11 cellular contexts compared by ENCODE assay signal in the genomic region with DNA sequence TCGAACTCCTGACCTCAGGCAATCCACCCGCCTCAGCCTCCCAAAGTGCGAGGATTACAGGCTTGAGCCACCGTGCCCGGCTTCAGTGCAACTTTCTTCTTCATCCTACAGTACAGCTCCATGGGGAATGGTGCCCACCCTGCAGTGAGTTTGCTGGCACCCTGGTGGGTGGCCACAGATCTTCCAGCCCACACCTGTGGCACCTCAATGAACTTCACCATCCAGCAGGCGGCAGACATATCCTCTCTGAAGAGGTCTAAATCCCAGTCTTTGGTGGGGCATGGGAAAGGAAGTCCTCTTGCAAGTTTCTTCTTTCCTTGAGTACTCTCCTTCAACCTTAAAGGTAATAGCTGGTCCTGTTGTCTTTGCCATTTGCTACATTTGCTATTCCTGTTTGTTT. TPM values are rescaled to one million over a fixed set of nuclear protein-coding genes. Genes with fewer than 3 reads are reported as not detected.
A peak's percentile ranks its signal among the peaks of the same experiment; 100 is the strongest.
DNase-seq lines count a peak whose midpoint lies in the region; ATAC-seq and TF ChIP-seq lines count a peak whose summit lies in the region.
"Had no signal": no experiment of that assay in that cellular context is flagged by ENCODE, and none has a peak within 500 bp of the region (broad histone marks: within the 10 kb centered on the region; RNA-seq: fewer than 3 reads in every experiment).

No MANE protein-coding gene starts in this region.

- peak overlapping the region; percentile 50; the same call in 1 of the 2 replicates for H3K4me2 ChIP-seq in KMS-11

- H4K20me1 ChIP-seq in KMS-11 (ENCODE audit: insufficient read depth): no peaks in the 10 kb centered on the region

- peaks cover 17% of the 10 kb centered on the region for H3K4me1 Mint-ChIP-seq in nephron progenitor cell

- no peak for TF ChIP-seq CTCF in KMS-11 (conservative IDR thresholded peaks at IDR 0.05; ENCODE audit: low read depth, low read length)
- TF ChIP-seq CTCF in nephron progenitor cell (IDR thresholded peaks at IDR 0.05): no peak

- H3K27me3 ChIP-seq in KMS-11 (ENCODE audit: insufficient read depth, low read depth): no peaks in the 10 kb centered on the region
- no peaks in the 10 kb centered on the region for H3K27me3 ChIP-seq in HAP-1 (ENCODE audit: low read depth)
- H3K27me3 ChIP-seq: colonic mucosa had no signal

- H3K27ac Mint-ChIP-seq in nephron progenitor cell: no peak overlapping the region

- H3K36me3 ChIP-seq in KMS-11 (ENCODE audit: insufficient read depth): no peaks in the 10 kb centered on the region
- H3K36me3 ChIP-seq in HAP-1 (replicated peaks): no peaks in the 10 kb centered on the region
- H3K36me3 ChIP-seq: colonic mucosa had no signal

- H3K4me1 ChIP-seq in KMS-11 (ENCODE audit: low read depth, poor library complexity, severe bottlenecking): peaks cover 17% of the 10 kb centered on the region
- H3K4me1 ChIP-seq in HAP-1: peaks cover 4% of the 10 kb centered on the region
- H3K4me1 ChIP-seq: colonic mucosa had no signal

- peak overlapping the region; percentile 69 for H3K4me3 Mint-ChIP-seq in nephron progenitor cell

- peak overlapping the region; percentile 63; the same call in 1 of the 2 replicates for H3K9ac ChIP-seq in KMS-11

- H3K4me3 ChIP-seq in KMS-11 (IDR thresholded peaks at IDR 0.05; ENCODE audit: insufficient read depth, low read depth, low read length): no peak overlapping the region
- H3K4me3 ChIP-seq in HAP-1: no peak overlapping the region

- H3K36me3 Mint-ChIP-seq in nephron progenitor cell (ENCODE audit: low read depth): no peaks in the 10 kb centered on the region

- H3K27ac ChIP-seq in KMS-11: peak overlapping the region; percentile 61
- H3K27ac ChIP-seq: colonic mucosa, HL-60 had no signal

- no peaks in the 10 kb centered on the region for H3K9me3 Mint-ChIP-seq in nephron progenitor cell

- H3K27me3 Mint-ChIP-seq in nephron progenitor cell (ENCODE audit: low read depth, poor library complexity): no peaks in the 10 kb centered on the region

- ATAC-seq in esophagus mucosa: no peak

- in situ Hi-C loops in HAP-1 (cut with MboI; ENCODE audit: low sequenced_read_pairs): no loop called here

- no peaks in the 10 kb centered on the region for H3K9me3 ChIP-seq in HAP-1
- H3K9me3 ChIP-seq: colonic mucosa had no signal

- H3K79me2 ChIP-seq in KMS-11 (ENCODE audit: insufficient read depth, low read depth): no peaks in the 10 kb centered on the region

- DNase-seq in NCI-H82 (lab: John Stamatoyannopoulos, UW): peak; percentile 22
- no peak for DNase-seq in NCI-H82 treated with DMSO at 0.1 percent for 48 hours (lab: John Stamatoyannopoulos, UW; ENCODE audit: unreplicated experiment)
- DNase-seq in amniotic epithelial cell (ENCODE audit: low read depth): peak; percentile 12
- DNase-seq in nephron progenitor cell: no peak
- no peak for DNase-seq in HAP-1 (ENCODE audit: low spot score in 2 of 2)
- no peak for DNase-seq in NCI-H1048 (lab: John Stamatoyannopoulos, UW)
- DNase-seq: NCI-H524 treated with DMSO at 0.1 percent for 48 hours had no signal

- peak overlapping the region; percentile 86 for H2AFZ ChIP-seq in KMS-11 (ENCODE audit: low read depth)

RNA-seq across cellular contexts. Expression of gene ZBTB8A, which starts 18.1 kb away (rescaled TPM):
- 3.1 TPM for total RNA-seq in esophagus mucosa

RNA-seq across cellular contexts. Expression of gene ZBTB8B, which starts 56.3 kb away (rescaled TPM):
- total RNA-seq in esophagus mucosa: not detected
- total RNA-seq: colonic mucosa had no signal

Comparison
In these comparisons a context has a peak if more than half of its experiments do, and no peak if none do; other contexts are left out.
1. DNase-seq: peak in NCI-H82 (single experiment) and amniotic epithelial cell (single experiment); none in NCI-H82 treated with DMSO at 0.1 percent for 48 hours (single experiment), nephron progenitor cell (single experiment), HAP-1 (0 of 2) and NCI-H1048 (single experiment).